ENCODE assay signal across 38 cellular contexts in the genomic region with DNA sequence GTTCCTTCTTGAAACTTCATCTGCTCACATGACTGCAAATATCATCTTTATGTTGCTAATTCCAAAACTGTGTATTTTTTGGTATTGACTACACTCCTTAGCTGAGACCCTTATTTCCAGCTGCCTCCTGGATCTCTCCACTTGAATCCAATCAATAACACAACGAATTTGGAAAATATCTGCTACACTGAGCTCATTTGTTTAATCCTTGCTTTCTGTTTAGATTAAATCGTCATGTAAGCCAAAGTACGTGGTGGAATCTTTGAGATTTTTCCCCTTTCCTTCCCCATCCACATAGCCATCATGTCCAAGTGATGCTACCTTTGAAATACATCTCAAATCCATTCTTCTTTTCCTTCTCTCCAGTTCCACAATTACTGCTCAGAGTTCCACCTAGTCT. TPM values are rescaled to one million over a fixed set of nuclear protein-coding genes. Genes with fewer than 3 reads are reported as not detected.
"Had no signal": no experiment of that assay in that cellular context is flagged by ENCODE, and none has a peak within 500 bp of the region (broad histone marks: within the 10 kb centered on the region; RNA-seq: fewer than 3 reads in every experiment).

No MANE protein-coding gene starts in this region.

- H3K4me1 ChIP-seq: body of pancreas, breast epithelium had no signal

- H3K27ac ChIP-seq: body of pancreas, brain microvascular endothelial cell, breast epithelium, WERI-Rb-1 had no signal

- H3K27ac Mint-ChIP-seq: activated CD4-positive, alpha-beta memory T cell treated with anti-CD3 and anti-CD28 coated beads, Interleukin-2, amount 10 ng/mL, durations not matched to agents 7 days and 5 days; activated CD4-positive, alpha-beta T cell treated with anti-CD3 and anti-CD28 coated beads for 36 hours; activated CD4-positive, alpha-beta T cell treated with anti-CD3 and anti-CD28 coated beads, Interleukin-2, amount 10 ng/mL, durations not matched to agents 7 days and 5 days; activated CD8-positive, alpha-beta memory T cell treated with anti-CD3 and anti-CD28 coated beads, Interleukin-2, amount 10 ng/mL, durations not matched to agents 7 days and 5 days; activated CD8-positive, alpha-beta T cell treated with anti-CD3 and anti-CD28 coated beads, Interleukin-2, amount 10 ng/mL, durations not matched to agents 7 days and 5 days; activated naive CD4-positive, alpha-beta T cell treated with anti-CD3 and anti-CD28 coated beads, Interleukin-2, amount 10 ng/mL, durations not matched to agents 7 days and 5 days; activated naive CD4-positive, alpha-beta T cell treated with anti-CD3 and anti-CD28 coated beads, Interleukin-2, amount 50 U/mL, for 24 hours; activated naive CD8-positive, alpha-beta T cell; activated naive CD8-positive, alpha-beta T cell treated with anti-CD3 and anti-CD28 coated beads, Interleukin-2, amount 10 ng/mL, durations not matched to agents 7 days and 5 days; activated naive CD8-positive, alpha-beta T cell treated with anti-CD3 and anti-CD28 coated beads, Interleukin-2, amount 50 U/mL, for 24 hours; activated T-cell treated with anti-CD3 and anti-CD28 coated beads, Interleukin-2, amount 50 U/mL, for 24 hours; activated T-helper 2 cell treated with anti-CD3 and anti-CD28 coated beads, Interferon-gamma antibody, Interleukin-2, Interleukin-4, amounts not matched to agents 10 μg/mL and 5 μg/mL and 100 μg/mL, durations not matched to agents 14 hours and 24 hours and 36 hours; T-helper 1 cell treated with Interleukin-12 subunit alpha and Interleukin-12 subunit beta and Interleukin-4 antibody, amounts not matched to agents 30 μg/mL and 1 μg/mL, for 36 hours; T-helper 2 cell treated with Interferon-gamma antibody and Interleukin-4, amounts not matched to agents 5 μg/mL and 100 μg/mL, for 36 hours; WTC11 had no signal

- H3K9me3 Mint-ChIP-seq: activated CD4-positive, alpha-beta memory T cell treated with anti-CD3 and anti-CD28 coated beads, Interleukin-2, amount 10 ng/mL, durations not matched to agents 7 days and 5 days; activated CD4-positive, alpha-beta T cell treated with anti-CD3 and anti-CD28 coated beads, Interleukin-2, amount 10 ng/mL, durations not matched to agents 7 days and 5 days; activated naive CD4-positive, alpha-beta T cell treated with anti-CD3 and anti-CD28 coated beads, Interleukin-2, amount 10 ng/mL, durations not matched to agents 7 days and 5 days; activated naive CD4-positive, alpha-beta T cell treated with anti-CD3 and anti-CD28 coated beads, Interleukin-2, amount 50 U/mL, for 24 hours; activated naive CD8-positive, alpha-beta T cell treated with anti-CD3 and anti-CD28 coated beads, Interleukin-2, amount 10 ng/mL, durations not matched to agents 7 days and 5 days; activated T-helper 2 cell treated with anti-CD3 and anti-CD28 coated beads, Interferon-gamma antibody, Interleukin-2, Interleukin-4, amounts not matched to agents 10 μg/mL and 5 μg/mL and 100 μg/mL, durations not matched to agents 14 hours and 24 hours and 36 hours; T-helper 1 cell treated with Interleukin-12 subunit alpha and Interleukin-12 subunit beta and Interleukin-4 antibody, amounts not matched to agents 30 μg/mL and 1 μg/mL, for 36 hours; T-helper 2 cell treated with Interferon-gamma antibody and Interleukin-4, amounts not matched to agents 5 μg/mL and 100 μg/mL, for 36 hours; WTC11 had no signal

- H3K36me3 Mint-ChIP-seq: activated CD8-positive, alpha-beta memory T cell treated with anti-CD3 and anti-CD28 coated beads, Interleukin-2, amount 10 ng/mL, durations not matched to agents 7 days and 5 days; activated naive CD4-positive, alpha-beta T cell treated with anti-CD3 and anti-CD28 coated beads, Interleukin-2, amount 10 ng/mL, durations not matched to agents 7 days and 5 days; activated naive CD4-positive, alpha-beta T cell treated with anti-CD3 and anti-CD28 coated beads, Interleukin-2, amount 50 U/mL, for 24 hours; activated naive CD8-positive, alpha-beta T cell; activated naive CD8-positive, alpha-beta T cell treated with anti-CD3 and anti-CD28 coated beads, Interleukin-2, amount 10 ng/mL, durations not matched to agents 7 days and 5 days; WTC11 had no signal

- H3K4me3 Mint-ChIP-seq: activated CD4-positive, alpha-beta memory T cell treated with anti-CD3 and anti-CD28 coated beads, Interleukin-2, amount 10 ng/mL, durations not matched to agents 7 days and 5 days; activated CD4-positive, alpha-beta T cell treated with anti-CD3 and anti-CD28 coated beads for 36 hours; activated CD4-positive, alpha-beta T cell treated with anti-CD3 and anti-CD28 coated beads, Interleukin-2, amount 10 ng/mL, durations not matched to agents 7 days and 5 days; activated CD8-positive, alpha-beta memory T cell treated with anti-CD3 and anti-CD28 coated beads, Interleukin-2, amount 10 ng/mL, durations not matched to agents 7 days and 5 days; activated CD8-positive, alpha-beta T cell treated with anti-CD3 and anti-CD28 coated beads, Interleukin-2, amount 10 ng/mL, durations not matched to agents 7 days and 5 days; activated naive CD4-positive, alpha-beta T cell treated with anti-CD3 and anti-CD28 coated beads, Interleukin-2, amount 10 ng/mL, durations not matched to agents 7 days and 5 days; activated naive CD4-positive, alpha-beta T cell treated with anti-CD3 and anti-CD28 coated beads, Interleukin-2, amount 50 U/mL, for 24 hours; activated naive CD8-positive, alpha-beta T cell; activated naive CD8-positive, alpha-beta T cell treated with anti-CD3 and anti-CD28 coated beads, Interleukin-2, amount 10 ng/mL, durations not matched to agents 7 days and 5 days; activated naive CD8-positive, alpha-beta T cell treated with anti-CD3 and anti-CD28 coated beads, Interleukin-2, amount 50 U/mL, for 24 hours; activated T-cell treated with anti-CD3 and anti-CD28 coated beads, Interleukin-2, amount 50 U/mL, for 24 hours; T-helper 1 cell treated with Interleukin-12 subunit alpha and Interleukin-12 subunit beta and Interleukin-4 antibody, amounts not matched to agents 30 μg/mL and 1 μg/mL, for 36 hours; T-helper 2 cell treated with Interferon-gamma antibody and Interleukin-4, amounts not matched to agents 5 μg/mL and 100 μg/mL, for 36 hours; WTC11 had no signal

- H3K4me3 ChIP-seq: body of pancreas, breast epithelium had no signal

- DNase-seq: activated CD4-positive, alpha-beta memory T cell treated with anti-CD3 and anti-CD28 coated beads, Interleukin-2, amount 10 ng/mL, durations not matched to agents 7 days and 5 days; activated CD4-positive, alpha-beta T cell treated with anti-CD3 and anti-CD28 coated beads for 1 hour; activated CD4-positive, alpha-beta T cell treated with anti-CD3 and anti-CD28 coated beads for 36 hours; activated CD4-positive, alpha-beta T cell treated with anti-CD3 and anti-CD28 coated beads for 48 hours; activated CD4-positive, alpha-beta T cell treated with anti-CD3 and anti-CD28 coated beads, Interleukin-2, amount 10 ng/mL, durations not matched to agents 7 days and 5 days; activated CD4-positive, alpha-beta T cell treated with anti-CD3 and anti-CD28 coated beads, Interleukin-2, amount 50 U/mL, for 48 hours; activated CD4-positive, CD25-positive, alpha-beta regulatory T cell; activated CD8-positive, alpha-beta memory T cell treated with anti-CD3 and anti-CD28 coated beads for 24 hours; activated CD8-positive, alpha-beta memory T cell treated with anti-CD3 and anti-CD28 coated beads, Interleukin-2, amount 10 ng/mL, durations not matched to agents 7 days and 5 days; activated CD8-positive, alpha-beta memory T cell treated with anti-CD3 and anti-CD28 coated beads, Interleukin-2, amount 50 U/mL, for 48 hours; activated CD8-positive, alpha-beta T cell treated with anti-CD3 and anti-CD28 coated beads, Interleukin-2, amount 10 ng/mL, durations not matched to agents 7 days and 5 days; activated effector memory CD4-positive, alpha-beta T cell treated with Interleukin-2 at 50 U/mL for 16 hours; activated gamma-delta T cell; activated naive CD4-positive, alpha-beta T cell treated with anti-CD3 and anti-CD28 coated beads, Interleukin-2, amount 10 ng/mL, durations not matched to agents 7 days and 5 days; activated naive CD4-positive, alpha-beta T cell treated with Interleukin-2 at 50 U/mL for 16 hours; activated naive CD8-positive, alpha-beta T cell treated with anti-CD3 and anti-CD28 coated beads, Interleukin-2, amount 10 ng/mL, durations not matched to agents 7 days and 5 days; activated naive CD8-positive, alpha-beta T cell treated with anti-CD3 and anti-CD28 coated beads, Interleukin-2, amount 50 U/mL, for 24 hours; activated T-cell treated with anti-CD3 and anti-CD28 coated beads, Interleukin-2, amount 50 U/mL, for 24 hours; activated T-cell treated with anti-CD3 and anti-CD28 coated beads, Interleukin-2, amount 50 U/mL, for 48 hours; aorta; body of pancreas; brain microvascular endothelial cell; central memory CD4-positive, alpha-beta T cell; T-helper 1 cell; T-helper 2 cell; T-helper 9 cell; WERI-Rb-1 had no signal

- H3K9me3 ChIP-seq: body of pancreas, breast epithelium had no signal

- ATAC-seq: activated CD4-positive, alpha-beta T cell treated with anti-CD3 and anti-CD28 coated beads for 36 hours; activated CD4-positive, CD25-positive, alpha-beta regulatory T cell treated with anti-CD3 and anti-CD28 coated beads, Interleukin-2, amount 50 U/mL, for 24 hours; activated CD8-positive, alpha-beta memory T cell treated with anti-CD3 and anti-CD28 coated beads, Interleukin-2, amount 10 ng/mL, durations not matched to agents 7 days and 5 days; activated CD8-positive, alpha-beta T cell treated with anti-CD3 and anti-CD28 coated beads, Interleukin-2, amount 10 ng/mL, durations not matched to agents 7 days and 5 days; activated naive CD8-positive, alpha-beta T cell treated with anti-CD3 and anti-CD28 coated beads, Interleukin-2, amount 50 U/mL, for 24 hours; body of pancreas; WTC11 had no signal

- H3K4me1 Mint-ChIP-seq: activated CD4-positive, alpha-beta memory T cell treated with anti-CD3 and anti-CD28 coated beads, Interleukin-2, amount 10 ng/mL, durations not matched to agents 7 days and 5 days; activated CD4-positive, alpha-beta T cell treated with anti-CD3 and anti-CD28 coated beads for 36 hours; activated CD4-positive, alpha-beta T cell treated with anti-CD3 and anti-CD28 coated beads, Interleukin-2, amount 10 ng/mL, durations not matched to agents 7 days and 5 days; activated CD8-positive, alpha-beta memory T cell treated with anti-CD3 and anti-CD28 coated beads, Interleukin-2, amount 10 ng/mL, durations not matched to agents 7 days and 5 days; activated naive CD4-positive, alpha-beta T cell treated with anti-CD3 and anti-CD28 coated beads, Interleukin-2, amount 10 ng/mL, durations not matched to agents 7 days and 5 days; activated naive CD4-positive, alpha-beta T cell treated with anti-CD3 and anti-CD28 coated beads, Interleukin-2, amount 50 U/mL, for 24 hours; activated naive CD8-positive, alpha-beta T cell treated with anti-CD3 and anti-CD28 coated beads, Interleukin-2, amount 10 ng/mL, durations not matched to agents 7 days and 5 days; activated naive CD8-positive, alpha-beta T cell treated with anti-CD3 and anti-CD28 coated beads, Interleukin-2, amount 50 U/mL, for 24 hours; WTC11 had no signal

- H3K36me3 ChIP-seq: brain microvascular endothelial cell, breast epithelium, WERI-Rb-1 had no signal

- FAIRE-seq: astrocyte had no signal

RNA-seq across cellular contexts. Expression of a gene that starts 15.6 kb away (rescaled TPM):
- total RNA-seq: activated CD4-positive, alpha-beta T cell treated with anti-CD3 and anti-CD28 coated beads for 36 hours; activated CD4-positive, alpha-beta T cell treated with anti-CD3 and anti-CD28 coated beads, Interleukin-2, amount 10 ng/mL, durations not matched to agents 7 days and 5 days; activated CD8-positive, alpha-beta T cell treated with anti-CD3 and anti-CD28 coated beads, Interleukin-2, amount 10 ng/mL, durations not matched to agents 7 days and 5 days; activated naive CD8-positive, alpha-beta T cell treated with anti-CD3 and anti-CD28 coated beads, Interleukin-2, amount 10 ng/mL, durations not matched to agents 7 days and 5 days; activated T-helper 2 cell treated with anti-CD3 and anti-CD28 coated beads, Interferon-gamma antibody, Interleukin-2, Interleukin-4, amounts not matched to agents 10 μg/mL and 5 μg/mL and 100 μg/mL, durations not matched to agents 14 hours and 24 hours and 36 hours; aorta; body of pancreas; breast epithelium; cardiac septum; cerebellum had no signal
- polyA plus RNA-seq: aorta had no signal
